11 cellular contexts compared by ENCODE assay signal in the genomic region with DNA sequence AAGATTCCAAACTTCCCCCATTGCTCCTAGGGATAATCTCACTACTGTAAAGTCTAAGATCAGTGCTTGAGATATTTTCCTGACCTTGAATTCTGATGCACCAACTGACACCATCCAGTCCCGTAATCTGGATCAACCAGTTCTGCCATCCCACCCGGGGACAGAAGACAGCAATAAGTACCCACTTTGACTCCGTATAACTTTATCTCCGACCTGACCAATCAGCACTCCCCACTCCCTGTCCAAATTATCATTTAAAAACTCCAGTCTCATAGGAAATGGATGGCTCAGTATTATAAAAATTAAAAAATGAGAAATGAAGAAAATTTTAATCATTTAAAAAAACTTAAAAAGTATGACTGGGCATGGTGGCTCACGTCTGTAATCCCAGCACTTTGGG.
"Had no signal": no experiment of that assay in that cellular context is flagged by ENCODE, and none has a peak within 500 bp of the region (broad histone marks: within the 10 kb centered on the region; RNA-seq: fewer than 3 reads in every experiment).

No MANE protein-coding gene starts in this region.

- H3K4me3 ChIP-seq: GM23248, GM23338, HAP-1 had no signal

- H3K9ac ChIP-seq: GM23248 had no signal

- FAIRE-seq: H1, H54 had no signal

- H3K27ac ChIP-seq: GM23248 had no signal

- H3K4me2 ChIP-seq: GM23338 had no signal

- DNase-seq: GM23248, GOT3, H7, H9, HCEC 1CT, HFFc6 had no signal

- H3K4me1 ChIP-seq: HAP-1 had no signal

- H3K9me3 ChIP-seq: HAP-1 had no signal

- H3K36me3 ChIP-seq: HAP-1 had no signal

- ATAC-seq: GM23338, HCT116 had no signal

- H2AFZ ChIP-seq: GM23248, GM23338 had no signal
